1 cellular context compared by ENCODE assay signal in the genomic region with DNA sequence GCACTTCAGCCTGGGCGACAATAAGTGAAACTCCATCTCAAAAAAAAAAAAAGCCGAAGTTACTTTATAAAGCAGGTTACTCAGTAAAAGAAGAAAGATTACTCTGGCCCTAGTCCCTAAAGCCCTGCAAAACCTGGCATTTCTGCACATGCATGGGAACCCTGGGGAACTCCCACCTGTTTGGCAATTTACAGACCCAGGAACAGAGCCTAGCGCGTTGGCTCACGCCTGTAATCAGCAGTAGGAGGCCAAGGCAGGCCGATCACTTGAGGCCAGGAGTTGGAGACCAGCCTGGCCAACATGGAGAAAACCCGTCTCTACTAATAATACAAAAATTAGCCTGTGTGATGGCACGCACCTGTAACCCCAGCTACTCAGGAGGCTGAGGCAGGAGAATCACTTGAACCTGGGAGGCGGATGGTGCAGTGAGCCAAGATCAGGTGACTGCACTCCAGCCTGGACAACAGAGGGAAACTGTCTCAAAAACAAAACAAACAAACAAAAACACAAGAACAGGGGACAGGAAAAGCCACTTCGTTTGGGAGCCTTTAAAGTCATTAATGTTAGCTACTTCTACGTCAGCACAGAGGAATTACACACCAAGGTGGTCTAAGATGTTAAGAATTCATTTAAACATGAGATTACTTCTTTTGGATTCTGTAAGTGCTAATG.
A peak's percentile ranks its signal among the peaks of the same experiment; 100 is the strongest.
TF ChIP-seq lines count a peak whose summit lies in the region.

No MANE protein-coding gene starts in this region.

TF ChIP-seq in HepG2, 621 proteins besides CTCF, POLR2A, EP300 and RAD21 (continued from another document and continues in another):
- TF ChIP-seq, protein P1, sequence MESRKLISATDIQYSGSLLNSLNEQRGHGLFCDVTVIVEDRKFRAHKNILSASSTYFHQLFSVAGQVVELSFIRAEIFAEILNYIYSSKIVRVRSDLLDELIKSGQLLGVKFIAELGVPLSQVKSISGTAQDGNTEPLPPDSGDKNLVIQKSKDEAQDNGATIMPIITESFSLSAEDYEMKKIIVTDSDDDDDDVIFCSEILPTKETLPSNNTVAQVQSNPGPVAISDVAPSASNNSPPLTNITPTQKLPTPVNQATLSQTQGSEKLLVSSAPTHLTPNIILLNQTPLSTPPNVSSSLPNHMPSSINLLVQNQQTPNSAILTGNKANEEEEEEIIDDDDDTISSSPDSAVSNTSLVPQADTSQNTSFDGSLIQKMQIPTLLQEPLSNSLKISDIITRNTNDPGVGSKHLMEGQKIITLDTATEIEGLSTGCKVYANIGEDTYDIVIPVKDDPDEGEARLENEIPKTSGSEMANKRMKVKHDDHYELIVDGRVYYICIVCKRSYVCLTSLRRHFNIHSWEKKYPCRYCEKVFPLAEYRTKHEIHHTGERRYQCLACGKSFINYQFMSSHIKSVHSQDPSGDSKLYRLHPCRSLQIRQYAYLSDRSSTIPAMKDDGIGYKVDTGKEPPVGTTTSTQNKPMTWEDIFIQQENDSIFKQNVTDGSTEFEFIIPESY (CRISPR knock-in tag; IDR thresholded peaks at IDR 0.05): peak; percentile 91
- TF ChIP-seq ZFP82 (CRISPR knock-in tag; IDR thresholded peaks at IDR 0.05; ENCODE audit: borderline replicate concordance) (peak; percentile 76; the same call in 1 of the 2 replicates), ZBTB38 (CRISPR knock-in tag; IDR thresholded peaks at IDR 0.05) (0 out of 2 replicates have a peak, but pooled peaks have one; percentile 34), U2AF1 (optimal IDR thresholded peaks at IDR 0.05; ENCODE audit: low read depth, low read length) (no peak), ATAD3A (CRISPR knock-in tag; IDR thresholded peaks at IDR 0.05) (no peak), FOXO1 (CRISPR knock-in tag; IDR thresholded peaks at IDR 0.05) (peak; percentile 17; the same call in 1 of the 2 replicates), CCDC6 (CRISPR knock-in tag; IDR thresholded peaks at IDR 0.05) (no peak), ZNF44 (CRISPR knock-in tag; IDR thresholded peaks at IDR 0.05) (no peak), ZNF382 (CRISPR knock-in tag; IDR thresholded peaks at IDR 0.05; ENCODE audit: borderline replicate concordance) (no peak), PAX8 (CRISPR knock-in tag; IDR thresholded peaks at IDR 0.05; ENCODE audit: borderline replicate concordance) (no peak), ATRX (CRISPR knock-in tag; IDR thresholded peaks at IDR 0.05; ENCODE audit: borderline replicate concordance) (no peak), RXRA (CRISPR knock-in tag; IDR thresholded peaks at IDR 0.05) (peak; percentile 51; the same call in 1 of the 2 replicates), SRSF1 (optimal IDR thresholded peaks at IDR 0.05; ENCODE audit: low read depth, low read length) (no peak), TBL1XR1 (IDR thresholded peaks at IDR 0.05; ENCODE audit: borderline replicate concordance, low read length, partially characterized antibody) (peak; percentile 4), ZSCAN30 (CRISPR knock-in tag; IDR thresholded peaks at IDR 0.05) (no peak), POGZ (CRISPR knock-in tag; IDR thresholded peaks at IDR 0.05) (no peak), SYNCRIP (IDR thresholded peaks at IDR 0.05; ENCODE audit: insufficient read depth, low read depth, low read length) (no peak), ZNF143 (CRISPR knock-in tag; IDR thresholded peaks at IDR 0.05) (peak; percentile 23; the same call in 1 of the 2 replicates), ZBTB7B (CRISPR knock-in tag; IDR thresholded peaks at IDR 0.05) (0 out of 2 replicates have a peak, but pooled peaks have one; percentile 14), BRD4 (CRISPR knock-in tag; IDR thresholded peaks at IDR 0.05) (0 out of 2 replicates have a peak, but pooled peaks have one; percentile 12), HNF4A (CRISPR knock-in tag; IDR thresholded peaks at IDR 0.05) (no peak), CREB1 (IDR thresholded peaks at IDR 0.05) (no peak), CREB1 (CRISPR knock-in tag; IDR thresholded peaks at IDR 0.05) (no peak), FOXP1 (IDR thresholded peaks at IDR 0.05) (no peak), FOXP1 (CRISPR knock-in tag; IDR thresholded peaks at IDR 0.05) (no peak), GABPA (IDR thresholded peaks at IDR 0.05; ENCODE audit: low read depth, low read length) (no peak), GABPA (CRISPR knock-in tag; IDR thresholded peaks at IDR 0.05; ENCODE audit: low read depth) (no peak)
- TF ChIP-seq, protein P2, sequence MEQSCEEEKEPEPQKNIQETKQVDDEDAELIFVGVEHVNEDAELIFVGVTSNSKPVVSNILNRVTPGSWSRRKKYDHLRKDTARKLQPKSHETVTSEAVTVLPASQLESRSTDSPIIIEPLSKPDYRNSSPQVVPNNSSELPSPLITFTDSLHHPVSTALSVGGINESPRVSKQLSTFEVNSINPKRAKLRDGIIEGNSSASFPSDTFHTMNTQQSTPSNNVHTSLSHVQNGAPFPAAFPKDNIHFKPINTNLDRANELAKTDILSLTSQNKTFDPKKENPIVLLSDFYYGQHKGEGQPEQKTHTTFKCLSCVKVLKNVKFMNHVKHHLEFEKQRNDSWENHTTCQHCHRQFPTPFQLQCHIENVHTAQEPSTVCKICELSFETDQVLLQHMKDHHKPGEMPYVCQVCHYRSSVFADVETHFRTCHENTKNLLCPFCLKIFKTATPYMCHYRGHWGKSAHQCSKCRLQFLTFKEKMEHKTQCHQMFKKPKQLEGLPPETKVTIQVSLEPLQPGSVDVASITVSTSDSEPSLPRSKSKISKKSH (CRISPR knock-in tag; IDR thresholded peaks at IDR 0.05; ENCODE audit: borderline replicate concordance): 0 out of 2 replicates have a peak, but pooled peaks have one; percentile 50
- TF ChIP-seq, protein P3, sequence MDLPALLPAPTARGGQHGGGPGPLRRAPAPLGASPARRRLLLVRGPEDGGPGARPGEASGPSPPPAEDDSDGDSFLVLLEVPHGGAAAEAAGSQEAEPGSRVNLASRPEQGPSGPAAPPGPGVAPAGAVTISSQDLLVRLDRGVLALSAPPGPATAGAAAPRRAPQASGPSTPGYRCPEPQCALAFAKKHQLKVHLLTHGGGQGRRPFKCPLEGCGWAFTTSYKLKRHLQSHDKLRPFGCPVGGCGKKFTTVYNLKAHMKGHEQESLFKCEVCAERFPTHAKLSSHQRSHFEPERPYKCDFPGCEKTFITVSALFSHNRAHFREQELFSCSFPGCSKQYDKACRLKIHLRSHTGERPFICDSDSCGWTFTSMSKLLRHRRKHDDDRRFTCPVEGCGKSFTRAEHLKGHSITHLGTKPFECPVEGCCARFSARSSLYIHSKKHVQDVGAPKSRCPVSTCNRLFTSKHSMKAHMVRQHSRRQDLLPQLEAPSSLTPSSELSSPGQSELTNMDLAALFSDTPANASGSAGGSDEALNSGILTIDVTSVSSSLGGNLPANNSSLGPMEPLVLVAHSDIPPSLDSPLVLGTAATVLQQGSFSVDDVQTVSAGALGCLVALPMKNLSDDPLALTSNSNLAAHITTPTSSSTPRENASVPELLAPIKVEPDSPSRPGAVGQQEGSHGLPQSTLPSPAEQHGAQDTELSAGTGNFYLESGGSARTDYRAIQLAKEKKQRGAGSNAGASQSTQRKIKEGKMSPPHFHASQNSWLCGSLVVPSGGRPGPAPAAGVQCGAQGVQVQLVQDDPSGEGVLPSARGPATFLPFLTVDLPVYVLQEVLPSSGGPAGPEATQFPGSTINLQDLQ (CRISPR knock-in tag; IDR thresholded peaks at IDR 0.05): 0 out of 2 replicates have a peak, but pooled peaks have one; percentile 8
- TF ChIP-seq, protein P4, sequence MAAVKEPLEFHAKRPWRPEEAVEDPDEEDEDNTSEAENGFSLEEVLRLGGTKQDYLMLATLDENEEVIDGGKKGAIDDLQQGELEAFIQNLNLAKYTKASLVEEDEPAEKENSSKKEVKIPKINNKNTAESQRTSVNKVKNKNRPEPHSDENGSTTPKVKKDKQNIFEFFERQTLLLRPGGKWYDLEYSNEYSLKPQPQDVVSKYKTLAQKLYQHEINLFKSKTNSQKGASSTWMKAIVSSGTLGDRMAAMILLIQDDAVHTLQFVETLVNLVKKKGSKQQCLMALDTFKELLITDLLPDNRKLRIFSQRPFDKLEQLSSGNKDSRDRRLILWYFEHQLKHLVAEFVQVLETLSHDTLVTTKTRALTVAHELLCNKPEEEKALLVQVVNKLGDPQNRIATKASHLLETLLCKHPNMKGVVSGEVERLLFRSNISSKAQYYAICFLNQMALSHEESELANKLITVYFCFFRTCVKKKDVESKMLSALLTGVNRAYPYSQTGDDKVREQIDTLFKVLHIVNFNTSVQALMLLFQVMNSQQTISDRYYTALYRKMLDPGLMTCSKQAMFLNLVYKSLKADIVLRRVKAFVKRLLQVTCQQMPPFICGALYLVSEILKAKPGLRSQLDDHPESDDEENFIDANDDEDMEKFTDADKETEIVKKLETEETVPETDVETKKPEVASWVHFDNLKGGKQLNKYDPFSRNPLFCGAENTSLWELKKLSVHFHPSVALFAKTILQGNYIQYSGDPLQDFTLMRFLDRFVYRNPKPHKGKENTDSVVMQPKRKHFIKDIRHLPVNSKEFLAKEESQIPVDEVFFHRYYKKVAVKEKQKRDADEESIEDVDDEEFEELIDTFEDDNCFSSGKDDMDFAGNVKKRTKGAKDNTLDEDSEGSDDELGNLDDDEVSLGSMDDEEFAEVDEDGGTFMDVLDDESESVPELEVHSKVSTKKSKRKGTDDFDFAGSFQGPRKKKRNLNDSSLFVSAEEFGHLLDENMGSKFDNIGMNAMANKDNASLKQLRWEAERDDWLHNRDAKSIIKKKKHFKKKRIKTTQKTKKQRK (IDR thresholded peaks at IDR 0.05; ENCODE audit: low read length): no peak
- TF ChIP-seq, protein P5, sequence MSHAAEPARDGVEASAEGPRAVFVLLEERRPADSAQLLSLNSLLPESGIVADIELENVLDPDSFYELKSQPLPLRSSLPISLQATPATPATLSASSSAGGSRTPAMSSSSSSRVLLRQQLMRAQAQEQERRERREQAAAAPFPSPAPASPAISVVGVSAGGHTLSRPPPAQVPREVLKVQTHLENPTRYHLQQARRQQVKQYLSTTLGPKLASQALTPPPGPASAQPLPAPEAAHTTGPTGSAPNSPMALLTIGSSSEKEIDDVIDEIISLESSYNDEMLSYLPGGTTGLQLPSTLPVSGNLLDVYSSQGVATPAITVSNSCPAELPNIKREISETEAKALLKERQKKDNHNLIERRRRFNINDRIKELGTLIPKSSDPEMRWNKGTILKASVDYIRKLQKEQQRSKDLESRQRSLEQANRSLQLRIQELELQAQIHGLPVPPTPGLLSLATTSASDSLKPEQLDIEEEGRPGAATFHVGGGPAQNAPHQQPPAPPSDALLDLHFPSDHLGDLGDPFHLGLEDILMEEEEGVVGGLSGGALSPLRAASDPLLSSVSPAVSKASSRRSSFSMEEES (CRISPR knock-in tag; IDR thresholded peaks at IDR 0.05): no peak
- TF ChIP-seq, protein P6, sequence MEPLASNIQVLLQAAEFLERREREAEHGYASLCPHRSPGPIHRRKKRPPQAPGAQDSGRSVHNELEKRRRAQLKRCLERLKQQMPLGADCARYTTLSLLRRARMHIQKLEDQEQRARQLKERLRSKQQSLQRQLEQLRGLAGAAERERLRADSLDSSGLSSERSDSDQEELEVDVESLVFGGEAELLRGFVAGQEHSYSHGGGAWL (CRISPR knock-in tag; IDR thresholded peaks at IDR 0.05): 0 out of 2 replicates have a peak, but pooled peaks have one; percentile 46
- TF ChIP-seq, protein P7, sequence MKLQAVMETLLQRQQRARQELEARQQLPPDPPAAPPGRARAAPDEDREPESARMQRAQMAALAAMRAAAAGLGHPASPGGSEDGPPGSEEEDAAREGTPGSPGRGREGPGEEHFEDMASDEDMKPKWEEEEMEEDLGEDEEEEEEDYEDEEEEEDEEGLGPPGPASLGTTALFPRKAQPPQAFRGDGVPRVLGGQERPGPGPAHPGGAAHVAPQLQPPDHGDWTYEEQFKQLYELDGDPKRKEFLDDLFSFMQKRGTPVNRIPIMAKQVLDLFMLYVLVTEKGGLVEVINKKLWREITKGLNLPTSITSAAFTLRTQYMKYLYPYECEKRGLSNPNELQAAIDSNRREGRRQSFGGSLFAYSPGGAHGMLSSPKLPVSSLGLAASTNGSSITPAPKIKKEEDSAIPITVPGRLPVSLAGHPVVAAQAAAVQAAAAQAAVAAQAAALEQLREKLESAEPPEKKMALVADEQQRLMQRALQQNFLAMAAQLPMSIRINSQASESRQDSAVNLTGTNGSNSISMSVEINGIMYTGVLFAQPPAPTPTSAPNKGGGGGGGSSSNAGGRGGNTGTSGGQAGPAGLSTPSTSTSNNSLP (IDR thresholded peaks at IDR 0.05; ENCODE audit: low read depth, low read length): no peak
- TF ChIP-seq, protein P8, sequence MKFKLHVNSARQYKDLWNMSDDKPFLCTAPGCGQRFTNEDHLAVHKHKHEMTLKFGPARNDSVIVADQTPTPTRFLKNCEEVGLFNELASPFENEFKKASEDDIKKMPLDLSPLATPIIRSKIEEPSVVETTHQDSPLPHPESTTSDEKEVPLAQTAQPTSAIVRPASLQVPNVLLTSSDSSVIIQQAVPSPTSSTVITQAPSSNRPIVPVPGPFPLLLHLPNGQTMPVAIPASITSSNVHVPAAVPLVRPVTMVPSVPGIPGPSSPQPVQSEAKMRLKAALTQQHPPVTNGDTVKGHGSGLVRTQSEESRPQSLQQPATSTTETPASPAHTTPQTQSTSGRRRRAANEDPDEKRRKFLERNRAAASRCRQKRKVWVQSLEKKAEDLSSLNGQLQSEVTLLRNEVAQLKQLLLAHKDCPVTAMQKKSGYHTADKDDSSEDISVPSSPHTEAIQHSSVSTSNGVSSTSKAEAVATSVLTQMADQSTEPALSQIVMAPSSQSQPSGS (CRISPR knock-in tag; IDR thresholded peaks at IDR 0.05): peak; percentile 36; the same call in 1 of the 2 replicates
